8 cellular contexts compared by ENCODE assay signal in the genomic region with DNA sequence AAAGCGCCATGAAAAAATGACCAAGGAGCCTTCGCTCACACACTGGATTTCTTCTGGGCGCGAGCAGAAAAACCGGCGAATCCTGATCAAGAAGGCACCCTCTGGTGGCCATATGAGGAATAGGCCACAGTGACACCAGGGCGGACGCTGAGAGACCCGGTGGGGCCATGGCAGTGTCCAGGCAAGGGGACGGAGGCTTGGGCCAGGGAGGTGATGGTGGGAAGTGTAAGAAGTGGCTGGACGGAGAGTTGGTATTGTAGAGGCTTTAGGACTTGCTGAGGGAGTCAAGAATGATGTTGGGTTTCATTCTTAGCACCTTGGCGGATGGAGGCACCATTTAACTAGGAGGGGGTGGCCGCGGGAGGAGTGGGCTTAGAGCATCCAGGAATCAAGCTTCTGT. TPM values are rescaled to one million over a fixed set of nuclear protein-coding genes. Genes with fewer than 3 reads are reported as not detected.
DNase-seq lines count a peak whose midpoint lies in the region; ATAC-seq and TF ChIP-seq lines count a peak whose summit lies in the region.

No MANE protein-coding gene starts in this region.

- H3K36me3 ChIP-seq in mucosa of descending colon (ENCODE audit: low read depth) (no peaks in the 10 kb centered on the region), tibial artery (no peaks in the 10 kb centered on the region)

- no peak overlapping the region for H3K27ac ChIP-seq in tibial artery

- H3K4me3 ChIP-seq in mucosa of descending colon = no peak overlapping the region
- H3K4me3 ChIP-seq in tibial artery = no peak overlapping the region

- H3K4me1 ChIP-seq in mucosa of descending colon (ENCODE audit: low read depth) (peaks cover 14% of the 10 kb centered on the region), tibial artery (no peaks in the 10 kb centered on the region)

- H3K27me3 ChIP-seq in tibial artery = peaks cover 0 to 75% of the 10 kb centered on the region in 2 donors

- DNase-seq in SHP77 (lab: John Stamatoyannopoulos, UW) (peak; percentile 39 to 61), SHP77 treated with DMSO at 0.1 percent for 48 hours (lab: John Stamatoyannopoulos, UW) (no peak), NCI-H1694 (lab: John Stamatoyannopoulos, UW) (peak; percentile 33), dermis blood vessel endothelial cell (peak; percentile 77), mucosa of descending colon (peak in 2 of 3 donors; percentile 60 to 72), tibial artery (peak in 1 of 2 donors; percentile 38)
- peak; percentile 56 for DNase-seq in activated CD4-positive, alpha-beta T cell treated with anti-CD3 and anti-CD28 coated beads for 1 hour

- TF ChIP-seq CTCF in mucosa of descending colon (IDR thresholded peaks at IDR 0.05) = peak; percentile 83
- peak; percentile 64 to 75 for TF ChIP-seq CTCF in tibial artery (IDR thresholded peaks at IDR 0.05)

- ATAC-seq in mucosa of descending colon (peak; percentile 89), GM19395 (IDR thresholded peaks at IDR 0.05; ENCODE audit: unreplicated experiment) (no peak)

- H3K9me3 ChIP-seq in mucosa of descending colon (peaks cover 9% of the 10 kb centered on the region), tibial artery (peaks cover 0 to 20% (median 15%) of the 10 kb centered on the region in 3 donors)

- intact Hi-C loops in mucosa of descending colon (cut with DNase I, micrococcal nuclease) = no loop called here
- intact Hi-C loops in tibial artery (cut with DNase I; ENCODE audit: low total_unique reads) = no loop called here

RNA-seq across cellular contexts. Expression of gene RAC2, which starts 16.9 kb away (rescaled TPM):
- 11.2 and 32.4 TPM in 2 replicates for total RNA-seq in dermis blood vessel endothelial cell
- total RNA-seq in mucosa of descending colon = 10 to 100 TPM; 15.3 to 26.8 (median 16.4) TPM

RNA-seq across cellular contexts. Expression of gene CYTH4, which starts 21.4 kb away (rescaled TPM):
- total RNA-seq in dermis blood vessel endothelial cell = under 0.01 TPM in 1 of 2 replicates, not detected in the other
- 10 to 100 TPM in 2 of 3 donors, 1 to 10 TPM in 1; 8.7 to 13.3 (median 11.6) TPM for total RNA-seq in mucosa of descending colon

RNA-seq across cellular contexts. Expression of gene SSTR3, which starts 48.7 kb away (rescaled TPM):
- total RNA-seq in dermis blood vessel endothelial cell = not detected in 2 replicates
- under 1 TPM in 2 of 3 donors, not detected in 1; 0.09 to 0.10 TPM for total RNA-seq in mucosa of descending colon
